In genomic region chr5:81233080-81233634, GRCh38 we compare ENCODE assay signal across 10 cellular contexts. TPM values are rescaled to one million over a fixed set of nuclear protein-coding genes. Genes with fewer than 3 reads are reported as not detected.
DNase-seq lines count a peak whose midpoint lies in the region; ATAC-seq and TF ChIP-seq lines count a peak whose summit lies in the region.
"Had no signal": no experiment of that assay in that cellular context is flagged by ENCODE, and none has a peak within 500 bp of the region (broad histone marks: within the 10 kb centered on the region; RNA-seq: fewer than 3 reads in every experiment).

Gene CKMT2, plus strand, starts transcription at chr5:81233322. Its CDS starts 17,811 bp downstream, at chr5:81251133.

- peak within 1 kb of the TSS; percentile 19; the same call in 1 of the 2 replicates for H3K4me3 ChIP-seq in LNCaP clone FGC (ENCODE audit: low read depth, low read length)
- H3K4me3 ChIP-seq in dorsolateral prefrontal cortex, result peak within 1 kb of the TSS; percentile 13 to 68 (median 49)
- peak within 1 kb of the TSS; percentile 40 to 74 for H3K4me3 ChIP-seq in stomach smooth muscle (ENCODE audit: low read length in 2 of 2)

- intact Hi-C loops in dorsolateral prefrontal cortex (cut with DNase I), result no loop called here

- peaks cover 0 to 2% of the 10 kb centered on the region in 2 donors for H3K36me3 ChIP-seq in stomach smooth muscle (ENCODE audit: control insufficient read depth in 2 of 2, insufficient read depth in 2 of 2, low read length in 2 of 2)

- TF ChIP-seq CTCF in LNCaP clone FGC (IDR thresholded peaks at IDR 0.05; ENCODE audit: control insufficient read depth, extremely low read depth, insufficient read depth) (no peak), dorsolateral prefrontal cortex (IDR thresholded peaks at IDR 0.05 in 54 of 56, conservative IDR thresholded peaks at IDR 0.05 in 2 of 56; ENCODE audit: low read depth in 1 of 56, partially characterized antibody in 56 of 56) (no peak), GM10266 (IDR thresholded peaks at IDR 0.05; ENCODE audit: control insufficient read depth, insufficient read depth, low read depth, missing control alignments) (no peak)

- ATAC-seq in HG03439 (IDR thresholded peaks at IDR 0.05; ENCODE audit: unreplicated experiment), result no peak
- ATAC-seq in GM21576 (IDR thresholded peaks at IDR 0.05; ENCODE audit: unreplicated experiment), result no peak
- ATAC-seq: HCT116 had no signal

- H3K27ac ChIP-seq in dorsolateral prefrontal cortex (peak within 1 kb of the TSS; percentile 23 to 95 (median 80)), layer of hippocampus (ENCODE audit: low read depth, low read length) (peak within 1 kb of the TSS; percentile 86), stomach smooth muscle (ENCODE audit: low read length) (peak within 1 kb of the TSS; percentile 82)

- no peaks in the 10 kb centered on the region for H3K27me3 ChIP-seq in dorsolateral prefrontal cortex
- no peaks in the 10 kb centered on the region for H3K27me3 ChIP-seq in layer of hippocampus (ENCODE audit: control insufficient read depth, insufficient read depth, low read length)
- no peaks in the 10 kb centered on the region for H3K27me3 ChIP-seq in stomach smooth muscle (ENCODE audit: control insufficient read depth in 1 of 2, insufficient read depth in 2 of 2, low read length in 2 of 2)

- H3K9me3 ChIP-seq in stomach smooth muscle (ENCODE audit: control insufficient read depth in 2 of 2, low read length in 2 of 2), result no peaks in the 10 kb centered on the region

- peak within 1 kb of the TSS; percentile 56 to 69 for H3K9ac ChIP-seq in stomach smooth muscle (ENCODE audit: low read length in 2 of 2)

- peaks cover 45% of the 10 kb centered on the region for H3K4me1 ChIP-seq in stomach smooth muscle (ENCODE audit: control insufficient read depth, insufficient read depth, low read length)

- DNase-seq in LNCaP clone FGC (ENCODE audit: low read depth), result peak; percentile 8
- peak in 5 of 10 donors; percentile 45 to 63 (median 59) for DNase-seq in dorsolateral prefrontal cortex
- DNase-seq in NCI-H187 (lab: John Stamatoyannopoulos, UW), result no peak
- no peak for DNase-seq in GM10266 (ENCODE audit: extremely low spot score)

RNA-seq across cellular contexts. Expression of gene CKMT2, which starts in this region (rescaled TPM):
- total RNA-seq in dorsolateral prefrontal cortex, result 10 to 100 TPM in 96 of 120 experiments, 1 to 10 TPM in 24; 6.2 to 26.3 (median 12.5) TPM
- total RNA-seq: osteocyte had no signal
